1 cellular context compared by ENCODE assay signal in the genomic region with DNA sequence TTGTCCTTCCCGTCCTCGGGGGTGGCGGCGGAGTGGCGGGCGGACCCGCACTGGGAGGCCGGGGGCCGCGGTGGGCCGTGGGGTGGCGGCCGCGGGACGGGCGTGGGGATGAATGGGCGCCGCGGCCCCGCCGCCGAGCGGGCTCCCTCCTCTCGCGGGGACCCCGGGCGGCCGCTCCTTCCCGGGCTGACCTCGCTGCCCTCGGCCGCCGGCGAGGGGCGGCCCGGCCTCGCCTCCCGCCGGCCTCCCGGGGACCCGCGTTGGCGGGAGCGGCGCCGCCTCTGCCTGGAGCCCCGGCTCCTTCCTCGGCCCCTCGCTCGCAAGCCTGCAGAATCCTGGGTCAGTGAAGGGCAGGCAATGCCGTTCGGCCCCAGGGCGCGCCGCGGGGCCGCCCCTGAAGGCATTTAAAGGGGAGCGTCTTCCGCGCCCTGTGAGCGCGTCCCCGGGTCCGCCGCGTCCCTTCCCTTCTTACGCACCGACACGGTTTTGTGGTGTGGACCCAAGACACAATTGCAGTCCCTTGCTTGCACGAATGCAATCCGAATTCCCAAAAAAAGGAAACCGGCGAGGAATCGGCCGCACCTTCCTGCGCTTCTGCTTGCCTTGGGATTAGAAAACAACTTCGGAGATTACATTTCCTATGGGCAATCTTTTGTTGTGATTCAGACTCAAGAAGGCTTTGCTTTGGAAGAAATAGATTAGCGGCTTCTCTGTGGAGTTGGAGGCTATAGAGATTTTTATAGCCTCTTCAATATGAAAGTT.
TF ChIP-seq lines count a peak whose summit lies in the region.

No MANE protein-coding gene starts in this region.

TF ChIP-seq in K562, 482 proteins besides CTCF, POLR2A, EP300 and RAD21 (continued from another document and continues in another):
- TF ChIP-seq, protein P1, sequence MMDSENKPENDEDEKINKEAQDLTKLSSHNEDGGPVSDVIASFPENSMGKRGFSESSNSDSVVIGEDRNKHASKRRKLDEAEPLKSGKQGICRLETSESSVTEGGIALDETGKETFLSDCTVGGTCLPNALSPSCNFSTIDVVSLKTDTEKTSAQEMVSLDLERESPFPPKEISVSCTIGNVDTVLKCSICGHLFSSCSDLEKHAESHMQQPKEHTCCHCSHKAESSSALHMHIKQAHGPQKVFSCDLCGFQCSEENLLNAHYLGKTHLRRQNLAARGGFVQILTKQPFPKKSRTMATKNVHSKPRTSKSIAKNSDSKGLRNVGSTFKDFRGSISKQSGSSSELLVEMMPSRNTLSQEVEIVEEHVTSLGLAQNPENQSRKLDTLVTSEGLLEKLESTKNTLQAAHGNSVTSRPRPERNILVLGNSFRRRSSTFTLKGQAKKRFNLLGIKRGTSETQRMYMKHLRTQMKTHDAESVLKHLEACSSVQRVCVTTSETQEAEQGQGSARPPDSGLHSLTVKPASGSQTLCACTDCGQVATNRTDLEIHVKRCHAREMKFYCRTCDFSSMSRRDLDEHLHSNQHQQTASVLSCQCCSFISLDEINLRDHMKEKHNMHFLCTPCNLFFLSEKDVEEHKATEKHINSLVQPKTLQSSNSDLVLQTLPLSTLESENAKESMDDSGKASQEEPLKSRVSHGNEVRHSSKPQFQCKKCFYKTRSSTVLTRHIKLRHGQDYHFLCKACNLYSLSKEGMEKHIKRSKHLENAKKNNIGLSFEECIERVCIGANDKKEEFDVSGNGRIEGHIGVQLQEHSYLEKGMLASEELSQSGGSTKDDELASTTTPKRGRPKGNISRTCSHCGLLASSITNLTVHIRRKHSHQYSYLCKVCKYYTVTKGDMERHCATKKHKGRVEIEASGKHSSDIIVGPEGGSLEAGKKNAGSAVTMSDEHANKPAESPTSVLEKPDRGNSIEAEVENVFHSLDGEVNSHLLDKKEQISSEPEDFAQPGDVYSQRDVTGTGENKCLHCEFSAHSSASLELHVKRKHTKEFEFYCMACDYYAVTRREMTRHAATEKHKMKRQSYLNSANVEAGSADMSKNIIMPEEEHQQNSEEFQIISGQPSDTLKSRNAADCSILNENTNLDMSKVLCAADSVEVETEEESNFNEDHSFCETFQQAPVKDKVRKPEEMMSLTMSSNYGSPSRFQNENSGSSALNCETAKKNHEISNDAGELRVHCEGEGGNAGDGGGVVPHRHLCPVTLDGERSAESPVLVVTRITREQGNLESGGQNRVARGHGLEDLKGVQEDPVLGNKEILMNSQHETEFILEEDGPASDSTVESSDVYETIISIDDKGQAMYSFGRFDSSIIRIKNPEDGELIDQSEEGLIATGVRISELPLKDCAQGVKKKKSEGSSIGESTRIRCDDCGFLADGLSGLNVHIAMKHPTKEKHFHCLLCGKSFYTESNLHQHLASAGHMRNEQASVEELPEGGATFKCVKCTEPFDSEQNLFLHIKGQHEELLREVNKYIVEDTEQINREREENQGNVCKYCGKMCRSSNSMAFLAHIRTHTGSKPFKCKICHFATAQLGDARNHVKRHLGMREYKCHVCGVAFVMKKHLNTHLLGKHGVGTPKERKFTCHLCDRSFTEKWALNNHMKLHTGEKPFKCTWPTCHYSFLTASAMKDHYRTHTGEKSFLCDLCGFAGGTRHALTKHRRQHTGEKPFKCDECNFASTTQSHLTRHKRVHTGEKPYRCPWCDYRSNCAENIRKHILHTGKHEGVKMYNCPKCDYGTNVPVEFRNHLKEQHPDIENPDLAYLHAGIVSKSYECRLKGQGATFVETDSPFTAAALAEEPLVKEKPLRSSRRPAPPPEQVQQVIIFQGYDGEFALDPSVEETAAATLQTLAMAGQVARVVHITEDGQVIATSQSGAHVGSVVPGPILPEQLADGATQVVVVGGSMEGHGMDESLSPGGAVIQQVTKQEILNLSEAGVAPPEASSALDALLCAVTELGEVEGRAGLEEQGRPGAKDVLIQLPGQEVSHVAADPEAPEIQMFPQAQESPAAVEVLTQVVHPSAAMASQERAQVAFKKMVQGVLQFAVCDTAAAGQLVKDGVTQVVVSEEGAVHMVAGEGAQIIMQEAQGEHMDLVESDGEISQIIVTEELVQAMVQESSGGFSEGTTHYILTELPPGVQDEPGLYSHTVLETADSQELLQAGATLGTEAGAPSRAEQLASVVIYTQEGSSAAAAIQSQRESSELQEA (IDR thresholded peaks at IDR 0.05; ENCODE audit: low read depth): no peak
- TF ChIP-seq RBFOX2 (IDR thresholded peaks at IDR 0.05; ENCODE audit: low read depth, low read length) (no peak), TGIF2 (CRISPR knock-in tag; IDR thresholded peaks at IDR 0.05) (no peak), CBFB (CRISPR knock-in tag; IDR thresholded peaks at IDR 0.05) (no peak), FUS (optimal IDR thresholded peaks at IDR 0.05; ENCODE audit: low read depth, low read length) (no peak), ILF3 (IDR thresholded peaks at IDR 0.05; ENCODE audit: borderline replicate concordance) (no peak), ZBTB1 (CRISPR knock-in tag; IDR thresholded peaks at IDR 0.05; ENCODE audit: borderline replicate concordance, low read depth) (no peak), ZNF3 (CRISPR knock-in tag; IDR thresholded peaks at IDR 0.05) (no peak), LCOR (CRISPR knock-in tag; IDR thresholded peaks at IDR 0.05) (no peak), HNRNPL (IDR thresholded peaks at IDR 0.05; ENCODE audit: low read depth, low read length) (no peak)
- TF ChIP-seq, protein P2, sequence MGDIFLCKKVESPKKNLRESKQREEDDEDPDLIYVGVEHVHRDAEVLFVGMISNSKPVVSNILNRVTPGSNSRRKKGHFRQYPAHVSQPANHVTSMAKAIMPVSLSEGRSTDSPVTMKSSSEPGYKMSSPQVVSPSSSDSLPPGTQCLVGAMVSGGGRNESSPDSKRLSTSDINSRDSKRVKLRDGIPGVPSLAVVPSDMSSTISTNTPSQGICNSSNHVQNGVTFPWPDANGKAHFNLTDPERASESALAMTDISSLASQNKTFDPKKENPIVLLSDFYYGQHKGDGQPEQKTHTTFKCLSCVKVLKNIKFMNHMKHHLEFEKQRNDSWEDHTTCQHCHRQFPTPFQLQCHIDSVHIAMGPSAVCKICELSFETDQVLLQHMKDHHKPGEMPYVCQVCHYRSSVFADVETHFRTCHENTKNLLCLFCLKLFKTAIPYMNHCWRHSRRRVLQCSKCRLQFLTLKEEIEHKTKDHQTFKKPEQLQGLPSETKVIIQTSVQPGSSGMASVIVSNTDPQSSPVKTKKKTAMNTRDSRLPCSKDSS (IDR thresholded peaks at IDR 0.05; ENCODE audit: low read depth, partially characterized antibody): no peak
- TF ChIP-seq, protein P3, sequence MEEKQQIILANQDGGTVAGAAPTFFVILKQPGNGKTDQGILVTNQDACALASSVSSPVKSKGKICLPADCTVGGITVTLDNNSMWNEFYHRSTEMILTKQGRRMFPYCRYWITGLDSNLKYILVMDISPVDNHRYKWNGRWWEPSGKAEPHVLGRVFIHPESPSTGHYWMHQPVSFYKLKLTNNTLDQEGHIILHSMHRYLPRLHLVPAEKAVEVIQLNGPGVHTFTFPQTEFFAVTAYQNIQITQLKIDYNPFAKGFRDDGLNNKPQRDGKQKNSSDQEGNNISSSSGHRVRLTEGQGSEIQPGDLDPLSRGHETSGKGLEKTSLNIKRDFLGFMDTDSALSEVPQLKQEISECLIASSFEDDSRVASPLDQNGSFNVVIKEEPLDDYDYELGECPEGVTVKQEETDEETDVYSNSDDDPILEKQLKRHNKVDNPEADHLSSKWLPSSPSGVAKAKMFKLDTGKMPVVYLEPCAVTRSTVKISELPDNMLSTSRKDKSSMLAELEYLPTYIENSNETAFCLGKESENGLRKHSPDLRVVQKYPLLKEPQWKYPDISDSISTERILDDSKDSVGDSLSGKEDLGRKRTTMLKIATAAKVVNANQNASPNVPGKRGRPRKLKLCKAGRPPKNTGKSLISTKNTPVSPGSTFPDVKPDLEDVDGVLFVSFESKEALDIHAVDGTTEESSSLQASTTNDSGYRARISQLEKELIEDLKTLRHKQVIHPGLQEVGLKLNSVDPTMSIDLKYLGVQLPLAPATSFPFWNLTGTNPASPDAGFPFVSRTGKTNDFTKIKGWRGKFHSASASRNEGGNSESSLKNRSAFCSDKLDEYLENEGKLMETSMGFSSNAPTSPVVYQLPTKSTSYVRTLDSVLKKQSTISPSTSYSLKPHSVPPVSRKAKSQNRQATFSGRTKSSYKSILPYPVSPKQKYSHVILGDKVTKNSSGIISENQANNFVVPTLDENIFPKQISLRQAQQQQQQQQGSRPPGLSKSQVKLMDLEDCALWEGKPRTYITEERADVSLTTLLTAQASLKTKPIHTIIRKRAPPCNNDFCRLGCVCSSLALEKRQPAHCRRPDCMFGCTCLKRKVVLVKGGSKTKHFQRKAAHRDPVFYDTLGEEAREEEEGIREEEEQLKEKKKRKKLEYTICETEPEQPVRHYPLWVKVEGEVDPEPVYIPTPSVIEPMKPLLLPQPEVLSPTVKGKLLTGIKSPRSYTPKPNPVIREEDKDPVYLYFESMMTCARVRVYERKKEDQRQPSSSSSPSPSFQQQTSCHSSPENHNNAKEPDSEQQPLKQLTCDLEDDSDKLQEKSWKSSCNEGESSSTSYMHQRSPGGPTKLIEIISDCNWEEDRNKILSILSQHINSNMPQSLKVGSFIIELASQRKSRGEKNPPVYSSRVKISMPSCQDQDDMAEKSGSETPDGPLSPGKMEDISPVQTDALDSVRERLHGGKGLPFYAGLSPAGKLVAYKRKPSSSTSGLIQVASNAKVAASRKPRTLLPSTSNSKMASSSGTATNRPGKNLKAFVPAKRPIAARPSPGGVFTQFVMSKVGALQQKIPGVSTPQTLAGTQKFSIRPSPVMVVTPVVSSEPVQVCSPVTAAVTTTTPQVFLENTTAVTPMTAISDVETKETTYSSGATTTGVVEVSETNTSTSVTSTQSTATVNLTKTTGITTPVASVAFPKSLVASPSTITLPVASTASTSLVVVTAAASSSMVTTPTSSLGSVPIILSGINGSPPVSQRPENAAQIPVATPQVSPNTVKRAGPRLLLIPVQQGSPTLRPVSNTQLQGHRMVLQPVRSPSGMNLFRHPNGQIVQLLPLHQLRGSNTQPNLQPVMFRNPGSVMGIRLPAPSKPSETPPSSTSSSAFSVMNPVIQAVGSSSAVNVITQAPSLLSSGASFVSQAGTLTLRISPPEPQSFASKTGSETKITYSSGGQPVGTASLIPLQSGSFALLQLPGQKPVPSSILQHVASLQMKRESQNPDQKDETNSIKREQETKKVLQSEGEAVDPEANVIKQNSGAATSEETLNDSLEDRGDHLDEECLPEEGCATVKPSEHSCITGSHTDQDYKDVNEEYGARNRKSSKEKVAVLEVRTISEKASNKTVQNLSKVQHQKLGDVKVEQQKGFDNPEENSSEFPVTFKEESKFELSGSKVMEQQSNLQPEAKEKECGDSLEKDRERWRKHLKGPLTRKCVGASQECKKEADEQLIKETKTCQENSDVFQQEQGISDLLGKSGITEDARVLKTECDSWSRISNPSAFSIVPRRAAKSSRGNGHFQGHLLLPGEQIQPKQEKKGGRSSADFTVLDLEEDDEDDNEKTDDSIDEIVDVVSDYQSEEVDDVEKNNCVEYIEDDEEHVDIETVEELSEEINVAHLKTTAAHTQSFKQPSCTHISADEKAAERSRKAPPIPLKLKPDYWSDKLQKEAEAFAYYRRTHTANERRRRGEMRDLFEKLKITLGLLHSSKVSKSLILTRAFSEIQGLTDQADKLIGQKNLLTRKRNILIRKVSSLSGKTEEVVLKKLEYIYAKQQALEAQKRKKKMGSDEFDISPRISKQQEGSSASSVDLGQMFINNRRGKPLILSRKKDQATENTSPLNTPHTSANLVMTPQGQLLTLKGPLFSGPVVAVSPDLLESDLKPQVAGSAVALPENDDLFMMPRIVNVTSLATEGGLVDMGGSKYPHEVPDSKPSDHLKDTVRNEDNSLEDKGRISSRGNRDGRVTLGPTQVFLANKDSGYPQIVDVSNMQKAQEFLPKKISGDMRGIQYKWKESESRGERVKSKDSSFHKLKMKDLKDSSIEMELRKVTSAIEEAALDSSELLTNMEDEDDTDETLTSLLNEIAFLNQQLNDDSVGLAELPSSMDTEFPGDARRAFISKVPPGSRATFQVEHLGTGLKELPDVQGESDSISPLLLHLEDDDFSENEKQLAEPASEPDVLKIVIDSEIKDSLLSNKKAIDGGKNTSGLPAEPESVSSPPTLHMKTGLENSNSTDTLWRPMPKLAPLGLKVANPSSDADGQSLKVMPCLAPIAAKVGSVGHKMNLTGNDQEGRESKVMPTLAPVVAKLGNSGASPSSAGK (IDR thresholded peaks at IDR 0.05): no peak
- TF ChIP-seq, protein P4, sequence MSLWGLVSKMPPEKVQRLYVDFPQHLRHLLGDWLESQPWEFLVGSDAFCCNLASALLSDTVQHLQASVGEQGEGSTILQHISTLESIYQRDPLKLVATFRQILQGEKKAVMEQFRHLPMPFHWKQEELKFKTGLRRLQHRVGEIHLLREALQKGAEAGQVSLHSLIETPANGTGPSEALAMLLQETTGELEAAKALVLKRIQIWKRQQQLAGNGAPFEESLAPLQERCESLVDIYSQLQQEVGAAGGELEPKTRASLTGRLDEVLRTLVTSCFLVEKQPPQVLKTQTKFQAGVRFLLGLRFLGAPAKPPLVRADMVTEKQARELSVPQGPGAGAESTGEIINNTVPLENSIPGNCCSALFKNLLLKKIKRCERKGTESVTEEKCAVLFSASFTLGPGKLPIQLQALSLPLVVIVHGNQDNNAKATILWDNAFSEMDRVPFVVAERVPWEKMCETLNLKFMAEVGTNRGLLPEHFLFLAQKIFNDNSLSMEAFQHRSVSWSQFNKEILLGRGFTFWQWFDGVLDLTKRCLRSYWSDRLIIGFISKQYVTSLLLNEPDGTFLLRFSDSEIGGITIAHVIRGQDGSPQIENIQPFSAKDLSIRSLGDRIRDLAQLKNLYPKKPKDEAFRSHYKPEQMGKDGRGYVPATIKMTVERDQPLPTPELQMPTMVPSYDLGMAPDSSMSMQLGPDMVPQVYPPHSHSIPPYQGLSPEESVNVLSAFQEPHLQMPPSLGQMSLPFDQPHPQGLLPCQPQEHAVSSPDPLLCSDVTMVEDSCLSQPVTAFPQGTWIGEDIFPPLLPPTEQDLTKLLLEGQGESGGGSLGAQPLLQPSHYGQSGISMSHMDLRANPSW (CRISPR knock-in tag; IDR thresholded peaks at IDR 0.05): no peak
- TF ChIP-seq, protein P5, sequence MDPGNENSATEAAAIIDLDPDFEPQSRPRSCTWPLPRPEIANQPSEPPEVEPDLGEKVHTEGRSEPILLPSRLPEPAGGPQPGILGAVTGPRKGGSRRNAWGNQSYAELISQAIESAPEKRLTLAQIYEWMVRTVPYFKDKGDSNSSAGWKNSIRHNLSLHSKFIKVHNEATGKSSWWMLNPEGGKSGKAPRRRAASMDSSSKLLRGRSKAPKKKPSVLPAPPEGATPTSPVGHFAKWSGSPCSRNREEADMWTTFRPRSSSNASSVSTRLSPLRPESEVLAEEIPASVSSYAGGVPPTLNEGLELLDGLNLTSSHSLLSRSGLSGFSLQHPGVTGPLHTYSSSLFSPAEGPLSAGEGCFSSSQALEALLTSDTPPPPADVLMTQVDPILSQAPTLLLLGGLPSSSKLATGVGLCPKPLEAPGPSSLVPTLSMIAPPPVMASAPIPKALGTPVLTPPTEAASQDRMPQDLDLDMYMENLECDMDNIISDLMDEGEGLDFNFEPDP (CRISPR knock-in tag; IDR thresholded peaks at IDR 0.05): no peak
- TF ChIP-seq, protein P6, sequence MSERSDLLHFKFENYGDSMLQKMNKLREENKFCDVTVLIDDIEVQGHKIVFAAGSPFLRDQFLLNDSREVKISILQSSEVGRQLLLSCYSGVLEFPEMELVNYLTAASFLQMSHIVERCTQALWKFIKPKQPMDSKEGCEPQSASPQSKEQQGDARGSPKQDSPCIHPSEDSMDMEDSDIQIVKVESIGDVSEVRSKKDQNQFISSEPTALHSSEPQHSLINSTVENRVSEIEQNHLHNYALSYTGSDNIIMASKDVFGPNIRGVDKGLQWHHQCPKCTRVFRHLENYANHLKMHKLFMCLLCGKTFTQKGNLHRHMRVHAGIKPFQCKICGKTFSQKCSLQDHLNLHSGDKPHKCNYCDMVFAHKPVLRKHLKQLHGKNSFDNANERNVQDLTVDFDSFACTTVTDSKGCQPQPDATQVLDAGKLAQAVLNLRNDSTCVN (CRISPR knock-in tag; IDR thresholded peaks at IDR 0.05): no peak
- TF ChIP-seq, protein P7, sequence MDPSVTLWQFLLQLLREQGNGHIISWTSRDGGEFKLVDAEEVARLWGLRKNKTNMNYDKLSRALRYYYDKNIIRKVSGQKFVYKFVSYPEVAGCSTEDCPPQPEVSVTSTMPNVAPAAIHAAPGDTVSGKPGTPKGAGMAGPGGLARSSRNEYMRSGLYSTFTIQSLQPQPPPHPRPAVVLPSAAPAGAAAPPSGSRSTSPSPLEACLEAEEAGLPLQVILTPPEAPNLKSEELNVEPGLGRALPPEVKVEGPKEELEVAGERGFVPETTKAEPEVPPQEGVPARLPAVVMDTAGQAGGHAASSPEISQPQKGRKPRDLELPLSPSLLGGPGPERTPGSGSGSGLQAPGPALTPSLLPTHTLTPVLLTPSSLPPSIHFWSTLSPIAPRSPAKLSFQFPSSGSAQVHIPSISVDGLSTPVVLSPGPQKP (CRISPR knock-in tag; IDR thresholded peaks at IDR 0.05): no peak
